Comparison of ENCODE assay signal across 6 cellular contexts in the genomic region with DNA sequence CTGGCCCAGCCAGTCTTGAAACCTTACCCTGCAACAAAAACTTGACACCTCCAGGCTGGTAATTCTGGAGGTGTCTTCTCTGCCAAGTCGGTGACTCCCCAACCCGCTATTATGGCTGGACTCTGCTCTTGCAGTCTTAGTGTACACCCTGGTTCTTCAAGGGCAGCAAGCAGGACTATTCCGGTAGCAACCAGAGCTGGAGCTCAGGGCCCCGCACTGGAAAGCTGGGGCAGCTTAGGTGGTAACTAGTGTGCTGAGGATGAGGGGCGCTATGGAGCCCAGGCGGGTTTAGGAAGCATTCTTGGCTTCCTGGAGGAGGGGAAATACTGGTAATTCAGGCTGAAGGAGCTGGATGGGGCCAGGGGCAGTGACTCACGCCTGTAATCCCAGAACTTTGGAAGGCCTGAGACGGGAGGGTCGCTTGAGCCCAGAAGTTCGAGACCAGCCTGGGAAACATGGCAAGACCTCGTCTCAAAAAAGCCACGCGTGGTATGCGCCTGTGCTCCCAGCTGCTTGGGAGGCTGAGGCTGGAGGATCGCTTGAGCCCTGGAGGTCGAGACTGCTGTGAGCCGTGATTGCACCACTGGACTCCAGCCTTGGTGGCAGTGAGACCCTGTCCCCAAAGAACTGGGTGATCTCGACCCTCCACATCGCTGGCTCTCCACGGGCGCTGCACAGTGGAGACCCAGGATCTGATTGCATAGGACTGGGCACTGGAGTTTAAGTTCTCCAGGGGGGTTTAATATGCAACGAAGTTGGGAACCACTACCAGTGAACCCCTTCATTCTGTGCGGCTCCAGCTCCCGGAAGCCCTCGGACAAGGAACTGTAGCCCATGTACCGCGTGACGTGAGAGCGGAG.
DNase-seq lines count a peak whose midpoint lies in the region; ATAC-seq and TF ChIP-seq lines count a peak whose summit lies in the region.

No MANE protein-coding gene starts in this region.

- no peak overlapping the region for H3K9ac ChIP-seq in MM.1S (ENCODE audit: low read length)

- H3K79me2 ChIP-seq in MM.1S (ENCODE audit: low read length) = peaks cover 21% of the 10 kb centered on the region

- H3K4me3 Mint-ChIP-seq in nephron = peak overlapping the region; percentile 78 to 84 (median 84)

- in situ Hi-C loops in HAP-1 (cut with MboI; ENCODE audit: low sequenced_read_pairs) (no loop called here), astrocyte of the spinal cord (cut with HindIII; ENCODE audit: low sequenced_read_pairs) (no loop called here)

- H3K27ac ChIP-seq in MM.1S (ENCODE audit: low read length) = no peak overlapping the region

- no peaks in the 10 kb centered on the region; the same call in 1 of the 2 replicates for H3F3A ChIP-seq in MM.1S (ENCODE audit: insufficient read depth, low read length)

- H3K36me3 ChIP-seq in HAP-1 (replicated peaks) (peaks cover 30% of the 10 kb centered on the region), MM.1S (replicated peaks; ENCODE audit: insufficient read depth, low read length) (no peaks in the 10 kb centered on the region; the same call in 1 of the 2 replicates)

- peaks cover 25% of the 10 kb centered on the region for H3K36me3 Mint-ChIP-seq in nephron (ENCODE audit: low read depth)

- no peak overlapping the region for H3K27ac Mint-ChIP-seq in nephron

- H3K9me3 ChIP-seq in HAP-1 (no peaks in the 10 kb centered on the region), MM.1S (replicated peaks; ENCODE audit: insufficient read depth, low read length) (no peaks in the 10 kb centered on the region)

- peaks cover 35% of the 10 kb centered on the region for H3K27me3 Mint-ChIP-seq in nephron (ENCODE audit: low read depth)

- ATAC-seq in HG02588 (IDR thresholded peaks at IDR 0.05; ENCODE audit: unreplicated experiment) = no peak

- peaks cover 10% of the 10 kb centered on the region for H3K4me1 ChIP-seq in HAP-1
- no peaks in the 10 kb centered on the region for H3K4me1 ChIP-seq in MM.1S (ENCODE audit: low read length)

- H4K20me1 ChIP-seq in MM.1S (ENCODE audit: insufficient read depth, low read length) = no peaks in the 10 kb centered on the region

- peak in 1 of 2 experiments; percentile 64 for DNase-seq in HAP-1 (ENCODE audit: low spot score in 2 of 2)
- DNase-seq in astrocyte of the spinal cord (ENCODE audit: low read depth, low spot score) = peak; percentile 31
- no peak for DNase-seq in MM.1S
- no peak for DNase-seq in NCI-H1417 (lab: John Stamatoyannopoulos, UW)

- TF ChIP-seq CTCF in astrocyte of the spinal cord (IDR thresholded peaks at IDR 0.05; ENCODE audit: low read depth, low read length) (no peak), nephron (IDR thresholded peaks at IDR 0.05; ENCODE audit: unreplicated experiment in 3 of 3) (no peak), MM.1S (IDR thresholded peaks at IDR 0.05; ENCODE audit: low read length) (no peak)

- H3K27me3 ChIP-seq in HAP-1 (ENCODE audit: low read depth) (no peaks in the 10 kb centered on the region), MM.1S (replicated peaks; ENCODE audit: insufficient read depth, low read length) (no peaks in the 10 kb centered on the region)

- no peaks in the 10 kb centered on the region for H3K9me3 Mint-ChIP-seq in nephron

- no peaks in the 10 kb centered on the region for H3K9me2 ChIP-seq in MM.1S (replicated peaks; ENCODE audit: insufficient read depth, low read length)

- peaks cover 7% of the 10 kb centered on the region for H3K4me1 Mint-ChIP-seq in nephron

- no peak overlapping the region for H2AFZ ChIP-seq in MM.1S (ENCODE audit: low read length)

- H3K4me3 ChIP-seq in HAP-1 = peak overlapping the region; percentile 63
- peak overlapping the region; percentile 55 for H3K4me3 ChIP-seq in astrocyte of the spinal cord (ENCODE audit: low read depth, low read length)
- no peak overlapping the region for H3K4me3 ChIP-seq in MM.1S (ENCODE audit: low read length)

- H3K4me2 ChIP-seq in MM.1S (ENCODE audit: low read depth, low read length) = no peak overlapping the region
